Comparison of ENCODE assay signal across 36 cellular contexts in the genomic region with DNA sequence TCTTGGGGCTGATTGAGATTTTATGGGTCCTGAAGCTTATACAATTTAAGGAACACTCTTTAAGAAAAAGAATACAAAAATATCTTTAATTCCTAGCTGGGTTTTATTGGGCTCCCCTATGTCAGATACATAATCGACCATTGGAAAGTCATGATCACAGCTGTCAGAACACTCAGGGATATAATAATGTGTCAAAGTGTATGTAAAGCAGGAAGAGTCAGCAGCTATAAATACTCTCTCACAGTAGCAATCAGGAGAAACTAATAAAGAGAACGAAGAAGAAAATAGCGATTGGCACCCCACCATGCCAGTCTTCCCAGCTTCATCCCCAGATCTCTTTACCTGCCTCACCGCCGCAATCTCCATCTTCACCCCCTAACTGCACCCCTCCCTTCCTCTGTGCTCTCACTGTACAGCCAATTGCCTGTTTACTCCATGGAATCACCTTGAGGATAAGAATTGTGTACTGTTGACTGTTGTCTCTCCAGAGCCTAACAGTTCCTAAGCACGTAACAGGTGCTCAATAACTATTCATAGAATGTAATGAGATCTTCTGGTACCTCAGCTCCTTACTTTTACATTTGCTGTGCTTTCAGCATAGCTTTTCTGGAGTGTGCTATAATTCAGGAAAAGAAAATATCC. TPM values are rescaled to one million over a fixed set of nuclear protein-coding genes. Genes with fewer than 3 reads are reported as not detected.
"Had no signal": no experiment of that assay in that cellular context is flagged by ENCODE, and none has a peak within 500 bp of the region (broad histone marks: within the 10 kb centered on the region; RNA-seq: fewer than 3 reads in every experiment).

No MANE protein-coding gene starts in this region.

- H3K27ac ChIP-seq: adrenal gland, ascending aorta, body of pancreas, brain microvascular endothelial cell, breast epithelium, cardiac muscle cell had no signal

- H3K4me1 ChIP-seq: adrenal gland, ascending aorta, breast epithelium had no signal

- H3K27me3 ChIP-seq: adrenal gland, ascending aorta, body of pancreas, brain microvascular endothelial cell, breast epithelium, cardiac muscle cell had no signal

- ATAC-seq: activated naive CD4-positive, alpha-beta T cell treated with anti-CD3 and anti-CD28 coated beads, Interleukin-2, amount 50 U/mL, for 72 hours; activated naive CD8-positive, alpha-beta T cell treated with anti-CD3 and anti-CD28 coated beads, Interleukin-2, amount 50 U/mL, for 24 hours; activated T-cell treated with anti-CD3 and anti-CD28 coated beads, Interleukin-2, amount 50 U/mL, for 4 hours; activated T-cell treated with anti-CD3 and anti-CD28 coated beads, Interleukin-2, amount 50 U/mL, for 72 hours; activated T-helper 17 cell treated with anti-CD3 and anti-CD28 coated beads, Interleukin-2, amount 50 U/mL, for 72 hours; body of pancreas had no signal

- H3K4me3 ChIP-seq: adrenal gland, ascending aorta, body of pancreas, breast epithelium, cardiac muscle cell had no signal

- DNase-seq: activated effector memory CD4-positive, alpha-beta T cell treated with anti-CD3 and anti-CD28 coated beads, Interleukin-2, amount 50 U/mL, for 16 hours; activated effector memory CD4-positive, alpha-beta T cell treated with Interleukin-2 at 50 U/mL for 16 hours; activated gamma-delta T cell; activated gamma-delta T cell treated with Interleukin-2 at 50 U/mL for 16 hours; activated naive CD4-positive, alpha-beta T cell; activated naive CD4-positive, alpha-beta T cell treated with anti-CD3 and anti-CD28 coated beads for 36 hours; activated naive CD4-positive, alpha-beta T cell treated with anti-CD3 and anti-CD28 coated beads, Interleukin-2, amount 10 ng/mL, durations not matched to agents 7 days and 5 days; activated naive CD4-positive, alpha-beta T cell treated with anti-CD3 and anti-CD28 coated beads, Interleukin-2, amount 50 U/mL, for 16 hours; activated naive CD4-positive, alpha-beta T cell treated with Interleukin-2 at 50 U/mL for 16 hours; activated naive CD8-positive, alpha-beta T cell treated with anti-CD3 and anti-CD28 coated beads for 36 hours; activated naive CD8-positive, alpha-beta T cell treated with anti-CD3 and anti-CD28 coated beads, Interleukin-2, amount 10 ng/mL, durations not matched to agents 7 days and 5 days; activated naive CD8-positive, alpha-beta T cell treated with anti-CD3 and anti-CD28 coated beads, Interleukin-2, amount 50 U/mL, for 24 hours; activated T-cell treated with anti-CD3 and anti-CD28 coated beads, Interleukin-2, amount 50 U/mL, for 1 hour; activated T-cell treated with anti-CD3 and anti-CD28 coated beads, Interleukin-2, amount 50 U/mL, for 24 hours; activated T-cell treated with anti-CD3 and anti-CD28 coated beads, Interleukin-2, amount 50 U/mL, for 4 hours; activated T-cell treated with anti-CD3 and anti-CD28 coated beads, Interleukin-2, amount 50 U/mL, for 48 hours; activated T-cell treated with anti-CD3 and anti-CD28 coated beads, Interleukin-2, amount 50 U/mL, for 72 hours; adrenal gland; amniotic stem cell; amygdala; anterior cingulate cortex; aorta; body of pancreas; brain microvascular endothelial cell; central memory CD4-positive, alpha-beta T cell; cerebellar nuclear complex had no signal

- H3K36me3 ChIP-seq: adrenal gland, ascending aorta, brain microvascular endothelial cell, breast epithelium, cardiac muscle cell had no signal

- H3K9me3 ChIP-seq: adrenal gland, ascending aorta, body of pancreas, breast epithelium had no signal

RNA-seq across cellular contexts. Expression of gene WNT8B, which starts 24.0 kb away (rescaled TPM):
- total RNA-seq: aorta, ascending aorta, astrocyte, body of pancreas, breast epithelium, bronchial epithelial cell, cardiac muscle cell, cardiac septum, cerebellum, chondrocyte had no signal
- polyA plus RNA-seq: aorta, cardiac muscle cell had no signal
